ENCODE assay signal across 9 cellular contexts in the genomic region with DNA sequence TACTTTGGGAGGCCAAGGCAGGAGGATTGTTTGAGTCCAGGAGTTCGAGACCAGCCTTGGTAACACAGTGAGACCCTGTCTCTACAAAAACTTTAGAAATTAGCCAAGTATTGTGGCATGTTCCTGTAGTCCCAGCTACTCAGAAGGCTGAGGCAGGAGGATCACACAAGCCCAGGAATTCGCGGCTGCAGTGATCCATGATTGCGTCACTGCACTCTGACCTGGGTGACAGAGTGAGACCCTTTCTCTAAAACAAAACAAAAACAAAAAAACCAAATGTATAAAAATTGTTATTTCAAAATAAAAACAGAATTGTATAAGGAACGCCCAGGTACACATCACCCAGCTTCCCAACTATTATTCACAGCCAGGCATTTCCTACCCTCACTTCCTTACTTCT. TPM values are rescaled to one million over a fixed set of nuclear protein-coding genes. Genes with fewer than 3 reads are reported as not detected.
"Had no signal": no experiment of that assay in that cellular context is flagged by ENCODE, and none has a peak within 500 bp of the region (broad histone marks: within the 10 kb centered on the region; RNA-seq: fewer than 3 reads in every experiment).

No MANE protein-coding gene starts in this region.

- H3K9ac ChIP-seq: GM23248 had no signal

- H3K9me3 Mint-ChIP-seq: HFFc6, IgD-negative memory B cell had no signal

- H3K27ac Mint-ChIP-seq: HFFc6, IgD-negative memory B cell had no signal

- H3K4me3 ChIP-seq: GM23248, HAP-1 had no signal

- H2AFZ ChIP-seq: GM23248 had no signal

- H3K36me3 ChIP-seq: HAP-1 had no signal

- ATAC-seq: HCT116 had no signal

- FAIRE-seq: HTR-8/SVneo had no signal

- H3K4me3 Mint-ChIP-seq: HFFc6, IgD-negative memory B cell had no signal

- DNase-seq: GM23248, H7, HFFc6, KG1 had no signal

- H3K27ac ChIP-seq: GM23248 had no signal

- H3K9me3 ChIP-seq: HAP-1 had no signal

- H3K4me1 ChIP-seq: HAP-1 had no signal

RNA-seq across cellular contexts. Expression of a gene that starts 54.1 kb away (rescaled TPM):
- total RNA-seq: HT-29 had no signal

RNA-seq across cellular contexts. Expression of a gene that starts 56.7 kb away (rescaled TPM):
- total RNA-seq: HT-29 had no signal
